In the genomic region with DNA sequence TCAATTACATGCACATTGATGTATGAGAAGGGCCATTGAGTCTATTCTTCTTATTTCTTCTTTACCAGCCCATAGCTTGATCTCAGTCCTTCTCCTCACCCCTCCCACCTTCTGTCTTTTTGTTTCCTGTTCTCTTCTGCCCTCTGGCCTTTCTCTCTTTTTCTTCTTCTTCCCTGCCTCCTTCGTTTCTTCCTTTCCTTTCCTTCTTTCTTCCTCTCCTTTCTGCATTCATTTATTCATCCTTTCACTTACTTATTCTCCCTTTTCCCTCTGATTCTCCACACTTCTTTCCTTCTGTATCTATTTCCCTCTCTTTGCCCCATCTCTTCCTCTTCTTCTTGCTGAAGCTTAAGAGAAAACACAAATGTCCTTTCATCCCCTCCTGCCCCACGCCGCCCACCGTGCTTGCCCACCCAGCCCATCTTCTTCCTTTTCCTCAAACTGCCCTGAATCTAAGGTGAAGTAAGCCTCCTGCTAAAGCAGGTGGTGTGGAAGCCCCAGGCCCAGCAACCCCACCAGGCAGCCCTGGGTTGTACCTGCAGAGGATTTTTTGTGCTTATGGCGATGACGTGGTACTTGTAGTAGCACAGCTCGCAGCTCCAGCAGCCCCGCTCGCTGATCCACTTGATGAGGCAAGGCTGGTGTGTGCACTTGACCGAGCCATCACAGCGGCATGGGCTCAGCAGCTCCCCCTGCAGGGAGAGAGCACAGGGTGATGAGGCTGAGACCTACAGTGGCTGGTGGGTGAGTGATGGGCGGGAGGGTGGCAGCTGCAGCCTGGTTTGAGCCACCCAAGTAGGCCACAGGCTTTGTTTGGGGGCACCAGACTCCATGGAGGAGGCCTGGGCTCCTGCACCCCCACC, we compare ENCODE assay signal across 8 cellular contexts.
DNase-seq lines count a peak whose midpoint lies in the region; ATAC-seq and TF ChIP-seq lines count a peak whose summit lies in the region.

No MANE protein-coding gene starts in this region.

- H3K4me2 ChIP-seq in mesendoderm (ENCODE audit: low read length) = no peak overlapping the region

- no peak overlapping the region for H2BK15ac ChIP-seq in mesendoderm (replicated peaks; ENCODE audit: low read depth)

- no peak overlapping the region for H3K4ac ChIP-seq in mesendoderm (ENCODE audit: low read depth, low read length)

- no peaks in the 10 kb centered on the region for H3K79me1 ChIP-seq in mesendoderm (ENCODE audit: low read length)

- H3K79me2 ChIP-seq in mesendoderm (ENCODE audit: control insufficient read depth, insufficient read depth, low read length) = no peaks in the 10 kb centered on the region

- WGBS in mesendoderm (ENCODE audit: extremely low coverage, insufficient coverage, low lambda C conversion rate) = 100% methylated on average over 1 of the region's 12 CpGs

- no peak overlapping the region for H3K23ac ChIP-seq in mesendoderm (ENCODE audit: low read length)

- H3K27ac ChIP-seq in mesendoderm (ENCODE audit: low read depth, low read length) = no peak overlapping the region

- peak; percentile 32 for DNase-seq in UCSD-AML1 (lab: John Stamatoyannopoulos, UW; ENCODE audit: unreplicated experiment)
- DNase-seq in mesendoderm = peak; percentile 87
- no peak for DNase-seq in AG20443 (ENCODE audit: low spot score)
- DNase-seq in CD1c-positive myeloid dendritic cell (ENCODE audit: extremely low spot score) = no peak

- H3K18ac ChIP-seq in mesendoderm (ENCODE audit: low read length) = no peak overlapping the region

- no peak overlapping the region for H2BK120ac ChIP-seq in mesendoderm (ENCODE audit: low read depth, low read length)

- no peaks in the 10 kb centered on the region for H3K27me3 ChIP-seq in mesendoderm (ENCODE audit: insufficient read depth, low read length, poor library complexity)

- no peak overlapping the region for H3K56ac ChIP-seq in mesendoderm (ENCODE audit: low read length)

- H4K8ac ChIP-seq in mesendoderm (ENCODE audit: low read depth, low read length) = no peak overlapping the region

- H4K5ac ChIP-seq in mesendoderm (ENCODE audit: low read length) = no peak overlapping the region

- peak; percentile 83 for TF ChIP-seq CTCF in GM12874 (IDR thresholded peaks at IDR 0.05; ENCODE audit: insufficient read depth, low read depth, low read length)

- ATAC-seq in HG02588 (IDR thresholded peaks at IDR 0.05; ENCODE audit: unreplicated experiment) (peak; percentile 59), HG03135 (IDR thresholded peaks at IDR 0.05; ENCODE audit: unreplicated experiment) (no peak), GM19467 (IDR thresholded peaks at IDR 0.05; ENCODE audit: unreplicated experiment) (no peak)

- no peaks in the 10 kb centered on the region for H3K36me3 ChIP-seq in mesendoderm (ENCODE audit: control insufficient read depth, insufficient read depth, low read length)

- peaks cover 18% of the 10 kb centered on the region for H3K4me1 ChIP-seq in mesendoderm (ENCODE audit: control insufficient read depth, low read depth, low read length)

- no peak overlapping the region for H2AK5ac ChIP-seq in mesendoderm (ENCODE audit: low read length)

- no peak overlapping the region for H3K9ac ChIP-seq in mesendoderm (ENCODE audit: low read length)

- H3K4me3 ChIP-seq in mesendoderm (ENCODE audit: low read length) = no peak overlapping the region

- H2BK5ac ChIP-seq in mesendoderm (ENCODE audit: low read length) = no peak overlapping the region

Comparison
In these comparisons a context has a peak if more than half of its experiments do, and no peak if none do; other contexts are left out.
1. DNase-seq: peak in UCSD-AML1 (single experiment) and mesendoderm (single experiment); none in AG20443 (single experiment) and CD1c-positive myeloid dendritic cell (single experiment).